Comparison of ENCODE assay signal across 18 cellular contexts in genomic region chr1:232149302-232150201, GRCh38.
A peak's percentile ranks its signal among the peaks of the same experiment; 100 is the strongest.
DNase-seq lines count a peak whose midpoint lies in the region; ATAC-seq and TF ChIP-seq lines count a peak whose summit lies in the region.
"Had no signal": no experiment of that assay in that cellular context is flagged by ENCODE, and none has a peak within 500 bp of the region (broad histone marks: within the 10 kb centered on the region; RNA-seq: fewer than 3 reads in every experiment).

No MANE protein-coding gene starts in this region.

- intact Hi-C loops in esophagus muscularis mucosa (cut with DNase I): loop anchor here (10.0 kb wide), 1 partner anchor 475 kb away; no protein-coding TSS in a partner anchor

- no peaks in the 10 kb centered on the region for H3K4me1 ChIP-seq in hepatocyte (ENCODE audit: insufficient read depth)
- H3K4me1 ChIP-seq in esophagus muscularis mucosa: peaks cover 0 to 12% (median 8%) of the 10 kb centered on the region in 4 donors
- H3K4me1 ChIP-seq: heart right ventricle, vagina had no signal

- TF ChIP-seq CTCF in BJ (IDR thresholded peaks at IDR 0.05; ENCODE audit: insufficient read depth, low read depth, low read length) (no peak), LNCaP clone FGC (IDR thresholded peaks at IDR 0.05; ENCODE audit: control insufficient read depth, extremely low read depth, insufficient read depth) (no peak), hepatocyte (IDR thresholded peaks at IDR 0.05; ENCODE audit: poor library complexity) (no peak), esophagus muscularis mucosa (IDR thresholded peaks at IDR 0.05) (no peak)

- ATAC-seq in GM18505 (IDR thresholded peaks at IDR 0.05; ENCODE audit: unreplicated experiment) (no peak), HG02571 (IDR thresholded peaks at IDR 0.05; ENCODE audit: unreplicated experiment) (no peak)
- ATAC-seq: activated CD4-positive, alpha-beta T cell treated with anti-CD3 and anti-CD28 coated beads for 36 hours; heart right ventricle had no signal

- POLR2A ChIA-PET in BJ (lab: Charles Lee): no interaction called here

- TF ChIP-seq POLR2A in esophagus muscularis mucosa (IDR thresholded peaks at IDR 0.05; ENCODE audit: low read depth) (no peak), GM18505 (IDR thresholded peaks at IDR 0.05; ENCODE audit: borderline replicate concordance, extremely low read depth, insufficient read depth, insufficient read length) (no peak)

- CTCF ChIA-PET in BJ (lab: Yijun Ruan, JAX): interaction anchor here (0.7 to 1.6 kb wide), 2 partner anchors 11 to 274 kb away, joined by 3 to 5 read pairs; no protein-coding TSS in a partner anchor

- no peak for TF ChIP-seq EP300 in esophagus muscularis mucosa (IDR thresholded peaks at IDR 0.05)

- DNase-seq in BJ (ENCODE audit: low read depth) (peak; percentile 51), LNCaP clone FGC (ENCODE audit: low read depth) (peak; percentile 35), brain pericyte (ENCODE audit: low read depth, low spot score) (peak; percentile 37), hepatocyte (ENCODE audit: low spot score) (no peak), esophagus muscularis mucosa (ENCODE audit: extremely low spot score) (no peak), superior temporal gyrus (ENCODE audit: extremely low spot score) (no peak)
- DNase-seq: activated CD4-positive, alpha-beta T cell treated with anti-CD3 and anti-CD28 coated beads for 36 hours; activated T-cell treated with anti-CD3 and anti-CD28 coated beads, Interleukin-2, amount 50 U/mL, for 24 hours; amniotic stem cell; CD4-positive, CD25-positive, alpha-beta regulatory T cell; effector CD4-positive, alpha-beta T cell; heart right ventricle; naive B cell; stimulated activated CD4-positive, alpha-beta T cell treated with anti-CD3 and anti-CD28 coated beads, Interleukin-4, amount 100 ng/mL, for 1 hour had no signal

- H3K9me2 ChIP-seq in hepatocyte (replicated peaks; ENCODE audit: insufficient read depth): no peaks in the 10 kb centered on the region

- peak overlapping the region; percentile 16 for H3K4me2 ChIP-seq in hepatocyte

- no peaks in the 10 kb centered on the region for H4K20me1 ChIP-seq in hepatocyte (ENCODE audit: insufficient read depth, poor library complexity, severe bottlenecking)

- H3K27ac ChIP-seq in hepatocyte: no peak overlapping the region
- H3K27ac ChIP-seq in esophagus muscularis mucosa (replicated peaks in 1 of 4): no peak overlapping the region
- H3K27ac ChIP-seq: heart right ventricle, HL-60, vagina had no signal

- H3K9me3 ChIP-seq in hepatocyte (ENCODE audit: low read depth) (no peaks in the 10 kb centered on the region), esophagus muscularis mucosa (no peaks in the 10 kb centered on the region)
- H3K9me3 ChIP-seq: heart right ventricle, vagina had no signal

- H3K36me3 ChIP-seq in BJ (ENCODE audit: control insufficient read depth, insufficient read depth, low read length) (no peaks in the 10 kb centered on the region), hepatocyte (replicated peaks; ENCODE audit: insufficient read depth, low read depth) (no peaks in the 10 kb centered on the region), esophagus muscularis mucosa (no peaks in the 10 kb centered on the region)
- H3K36me3 ChIP-seq: heart right ventricle, vagina had no signal

- H3K4me3 ChIP-seq in BJ (ENCODE audit: low read depth, low read length) (no peak overlapping the region), LNCaP clone FGC (ENCODE audit: low read depth, low read length) (no peak overlapping the region), hepatocyte (no peak overlapping the region), esophagus muscularis mucosa (no peak overlapping the region)
- H3K4me3 ChIP-seq: heart right ventricle, vagina had no signal

- no peaks in the 10 kb centered on the region for H3K27me3 ChIP-seq in BJ (ENCODE audit: control insufficient read depth, insufficient read depth, low read length)
- H3K27me3 ChIP-seq in hepatocyte: no peaks in the 10 kb centered on the region
- no peaks in the 10 kb centered on the region for H3K27me3 ChIP-seq in esophagus muscularis mucosa
- H3K27me3 ChIP-seq: vagina had no signal

- H3K79me2 ChIP-seq in hepatocyte: no peaks in the 10 kb centered on the region

- H2AFZ ChIP-seq in hepatocyte: no peak overlapping the region

- WGBS in hepatocyte (ENCODE audit: low lambda C conversion rate, missing lambda C conversion rate): 54% methylated on average over 9 of the region's 9 CpGs
- WGBS in esophagus muscularis mucosa: 38% methylated on average over 9 of the region's 9 CpGs

Comparison
In these comparisons a context has a peak if more than half of its experiments do, and no peak if none do; other contexts are left out.
1. DNase-seq: peak in BJ (single experiment), LNCaP clone FGC (single experiment) and brain pericyte (single experiment); none in hepatocyte (single experiment), esophagus muscularis mucosa (single experiment) and superior temporal gyrus (single experiment).